In the genomic region with DNA sequence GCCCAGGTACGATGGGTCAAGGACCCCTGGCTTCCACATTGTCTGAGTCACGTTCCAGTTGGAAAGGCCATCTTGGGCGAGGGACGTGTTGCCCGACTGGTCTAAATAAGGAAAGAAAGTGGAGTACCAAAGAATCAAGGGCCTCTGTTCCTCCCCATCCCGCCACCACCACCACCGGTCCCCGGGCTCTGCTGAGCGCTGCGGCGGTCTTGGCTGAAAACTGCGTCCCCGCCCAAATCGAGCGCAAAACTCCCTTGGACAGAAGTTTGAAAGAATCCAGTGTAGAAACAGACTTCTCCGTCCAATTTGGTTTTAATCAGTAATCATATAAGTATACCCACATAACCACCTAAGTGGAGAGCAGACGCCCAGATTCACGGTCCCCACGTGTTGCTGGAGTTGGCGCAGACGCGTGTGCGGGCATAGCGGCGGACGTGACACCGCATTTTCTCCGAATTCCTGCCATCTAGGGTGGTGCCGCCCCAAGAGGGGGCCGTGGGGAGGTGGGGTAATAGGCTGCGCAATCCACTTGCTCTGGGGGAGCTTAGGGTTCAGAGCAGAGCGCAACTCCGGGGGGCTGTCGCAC, we compare ENCODE assay signal across 10 cellular contexts.
DNase-seq lines count a peak whose midpoint lies in the region; ATAC-seq and TF ChIP-seq lines count a peak whose summit lies in the region.
"Had no signal": no experiment of that assay in that cellular context is flagged by ENCODE, and none has a peak within 500 bp of the region (broad histone marks: within the 10 kb centered on the region; RNA-seq: fewer than 3 reads in every experiment).

No MANE protein-coding gene starts in this region.

- peaks cover 1% of the 10 kb centered on the region for H3K36me3 Mint-ChIP-seq in T-helper 1 cell treated with Interleukin-12 subunit alpha and Interleukin-12 subunit beta and Interleukin-4 antibody, amounts not matched to agents 30 μg/mL and 1 μg/mL, for 36 hours (ENCODE audit: low read depth)

- DNase-seq in DMS53 (lab: John Stamatoyannopoulos, UW) (peak; percentile 52), DMS53 treated with DMSO at 0.1 percent for 48 hours (lab: John Stamatoyannopoulos, UW; ENCODE audit: unreplicated experiment) (no peak), fibroblast of lung (ENCODE audit: low read depth in 2 of 2) (peak in 1 of 2 donors; percentile 16), SKM-1 (lab: John Stamatoyannopoulos, UW; ENCODE audit: unreplicated experiment) (no peak)
- DNase-seq: heart left ventricle had no signal

- H3K9me3 Mint-ChIP-seq in T-helper 1 cell treated with Interleukin-12 subunit alpha and Interleukin-12 subunit beta and Interleukin-4 antibody, amounts not matched to agents 30 μg/mL and 1 μg/mL, for 36 hours = peaks cover 4% of the 10 kb centered on the region

- H3K4me1 Mint-ChIP-seq in T-helper 1 cell treated with Interleukin-12 subunit alpha and Interleukin-12 subunit beta and Interleukin-4 antibody, amounts not matched to agents 30 μg/mL and 1 μg/mL, for 36 hours (ENCODE audit: low read depth) = peaks cover 23% of the 10 kb centered on the region

- peak overlapping the region; percentile 88 for H3K4me2 ChIP-seq in fibroblast of lung (ENCODE audit: extremely low read depth, insufficient read depth, low read length)
- H3K4me2 ChIP-seq in skeletal muscle satellite cell (ENCODE audit: low read length) = peak overlapping the region; percentile 99

- H3K9me3 ChIP-seq in fibroblast of lung (ENCODE audit: control insufficient read depth, insufficient read depth, low read depth, low read length) = no peaks in the 10 kb centered on the region
- H3K9me3 ChIP-seq in skeletal muscle satellite cell (replicated peaks; ENCODE audit: low read length) = no peaks in the 10 kb centered on the region

- H3K9ac ChIP-seq in fibroblast of lung (ENCODE audit: insufficient read depth, low read length) (no peak overlapping the region), skeletal muscle satellite cell (ENCODE audit: low read depth, low read length) (peak overlapping the region; percentile 70)

- peak overlapping the region; percentile 67 for H3K27ac Mint-ChIP-seq in T-helper 1 cell treated with Interleukin-12 subunit alpha and Interleukin-12 subunit beta and Interleukin-4 antibody, amounts not matched to agents 30 μg/mL and 1 μg/mL, for 36 hours

- H3K4me3 Mint-ChIP-seq in T-helper 1 cell treated with Interleukin-12 subunit alpha and Interleukin-12 subunit beta and Interleukin-4 antibody, amounts not matched to agents 30 μg/mL and 1 μg/mL, for 36 hours = peak overlapping the region; percentile 40

- H3K4me3 ChIP-seq in fibroblast of lung (replicated peaks in 1 of 4; ENCODE audit: control extremely low read depth in 1 of 4, insufficient read depth in 1 of 4, low read depth in 3 of 4, low read length in 4 of 4) (peak overlapping the region; percentile 24 to 82 (median 50)), skeletal muscle satellite cell (ENCODE audit: low read length) (peak overlapping the region; percentile 95)

- no peak for ATAC-seq in GM19463 (IDR thresholded peaks at IDR 0.05; ENCODE audit: unreplicated experiment)
- ATAC-seq in GM21367 (IDR thresholded peaks at IDR 0.05; ENCODE audit: unreplicated experiment) = no peak

- no peaks in the 10 kb centered on the region for H4K20me1 ChIP-seq in fibroblast of lung (ENCODE audit: control insufficient read depth, extremely low read depth, insufficient read depth, low read length)

- H3K4me1 ChIP-seq in fibroblast of lung (ENCODE audit: control insufficient read depth, extremely low read depth, insufficient read depth, low read length) (peaks cover 8% of the 10 kb centered on the region), skeletal muscle satellite cell (ENCODE audit: control insufficient read depth, insufficient read depth, low read length) (peaks cover 50% of the 10 kb centered on the region)

- H3K36me3 ChIP-seq in fibroblast of lung (ENCODE audit: control insufficient read depth, insufficient read depth, low read length) = no peaks in the 10 kb centered on the region
- no peaks in the 10 kb centered on the region for H3K36me3 ChIP-seq in skeletal muscle satellite cell (ENCODE audit: insufficient read depth, low read length)
- H3K36me3 ChIP-seq: heart left ventricle had no signal

- peaks cover 36% of the 10 kb centered on the region for H3K79me2 ChIP-seq in fibroblast of lung (ENCODE audit: control insufficient read depth, insufficient read depth, low read length)

- H3K27me3 Mint-ChIP-seq in T-helper 1 cell treated with Interleukin-12 subunit alpha and Interleukin-12 subunit beta and Interleukin-4 antibody, amounts not matched to agents 30 μg/mL and 1 μg/mL, for 36 hours (ENCODE audit: low read depth) = peaks cover 90% of the 10 kb centered on the region

- peak overlapping the region; percentile 21 for H2AFZ ChIP-seq in fibroblast of lung (ENCODE audit: low read length)

- H3K27me3 ChIP-seq in fibroblast of lung (ENCODE audit: control insufficient read depth, insufficient read depth, low read length) (peaks cover 31% of the 10 kb centered on the region), skeletal muscle satellite cell (ENCODE audit: control insufficient read depth, insufficient read depth, low read length) (peaks cover 12% of the 10 kb centered on the region)

- no peak for TF ChIP-seq CTCF in fibroblast of lung (conservative IDR thresholded peaks at IDR 0.05 in 1 of 2, IDR thresholded peaks at IDR 0.05 in 1 of 2; ENCODE audit: low read depth in 1 of 2, low read length in 2 of 2)

- peak overlapping the region; percentile 55 for H3K27ac ChIP-seq in fibroblast of lung (ENCODE audit: insufficient read depth, low read length)
- H3K27ac ChIP-seq: 22Rv1, heart left ventricle had no signal
